ENCODE assay signal across 9 cellular contexts in genomic region chr3:12405432-12406272, GRCh38.
DNase-seq lines count a peak whose midpoint lies in the region; ATAC-seq and TF ChIP-seq lines count a peak whose summit lies in the region.
"Had no signal": no experiment of that assay in that cellular context is flagged by ENCODE, and none has a peak within 500 bp of the region (broad histone marks: within the 10 kb centered on the region; RNA-seq: fewer than 3 reads in every experiment).

No MANE protein-coding gene starts in this region.

- H3K36me3 ChIP-seq in BE2C (no peaks in the 10 kb centered on the region), Panc1 (ENCODE audit: control insufficient read depth, insufficient read depth, low read length) (peaks cover 3% of the 10 kb centered on the region; the same call in 1 of the 2 replicates), neuronal stem cell (replicated peaks in 1 of 2; ENCODE audit: control insufficient read depth in 2 of 2, insufficient read depth in 2 of 2, low read length in 2 of 2) (no peaks in the 10 kb centered on the region)

- no peaks in the 10 kb centered on the region for H3K4me1 ChIP-seq in BE2C
- peaks cover 41% of the 10 kb centered on the region for H3K4me1 ChIP-seq in Panc1 (ENCODE audit: control insufficient read depth, insufficient read depth, low read length)
- peaks cover 0 to 6% of the 10 kb centered on the region in 2 donors for H3K4me1 ChIP-seq in neuronal stem cell (ENCODE audit: control insufficient read depth in 2 of 2, insufficient read depth in 1 of 2, low read depth in 1 of 2, low read length in 2 of 2)

- H4K91ac ChIP-seq in neuronal stem cell (ENCODE audit: low read depth, low read length, poor library complexity), result no peak overlapping the region

- no peak overlapping the region for H2AK5ac ChIP-seq in neuronal stem cell (ENCODE audit: low read depth, low read length)

- H3K4ac ChIP-seq in neuronal stem cell (ENCODE audit: low read length), result no peak overlapping the region

- H3K27ac ChIP-seq in Panc1 (ENCODE audit: low read length), result peak overlapping the region; percentile 94
- H3K27ac ChIP-seq in neuronal stem cell (replicated peaks; ENCODE audit: low read length), result no peak overlapping the region

- CTCF ChIA-PET in Panc1 (lab: Charles Lee), result no interaction called here

- no peak overlapping the region for H3K4me2 ChIP-seq in neuronal stem cell (ENCODE audit: insufficient read depth, low read length, poor library complexity, severe bottlenecking)

- no peak overlapping the region for H2BK12ac ChIP-seq in neuronal stem cell (ENCODE audit: low read length)

- H3K27me3 Mint-ChIP-seq in endothelial cell (ENCODE audit: unreplicated experiment), result peaks cover 3% of the 10 kb centered on the region

- ATAC-seq in Panc1, result peak; percentile 97

- POLR2A ChIA-PET in Panc1 (lab: Charles Lee), result interaction anchor here (0.6 kb wide), 2 partner anchors 59 to 181 kb away, joined by 3 to 4 read pairs; no protein-coding TSS in a partner anchor

- no CpG with 5 or more reads among the region's 20 CpGs for WGBS in neuronal stem cell (ENCODE audit: extremely low coverage in 2 of 2, insufficient read length in 2 of 2, insufficient replicate concordance in 1 of 2), 2 donors

- H3K36me3 Mint-ChIP-seq in endothelial cell (ENCODE audit: low read depth, unreplicated experiment), result no peaks in the 10 kb centered on the region

- H3K4me3 Mint-ChIP-seq in endothelial cell (ENCODE audit: unreplicated experiment), result no peak overlapping the region

- H3K4me1 Mint-ChIP-seq in endothelial cell (ENCODE audit: unreplicated experiment), result peaks cover 5% of the 10 kb centered on the region

- H3K27me3 ChIP-seq in BE2C (no peaks in the 10 kb centered on the region), Panc1 (ENCODE audit: control insufficient read depth, insufficient read depth, low read length) (no peaks in the 10 kb centered on the region), neuronal stem cell (ENCODE audit: control insufficient read depth in 3 of 3, insufficient read depth in 3 of 3, low read depth in 1 of 3, low read length in 3 of 3) (no peaks in the 10 kb centered on the region)

- H3K4me3 ChIP-seq in BE2C (ENCODE audit: low read depth, low read length), result peak overlapping the region; percentile 23; the same call in 1 of the 2 replicates
- H3K4me3 ChIP-seq in Panc1 (ENCODE audit: low read depth in 2 of 2, low read length in 2 of 2), result peak overlapping the region; percentile 3 to 10; a peak in 1 of 4 replicates
- H3K4me3 ChIP-seq in fibroblast of mammary gland (ENCODE audit: control insufficient read depth, low read depth, low read length), result no peak overlapping the region
- H3K4me3 ChIP-seq in neuronal stem cell (ENCODE audit: low read length in 2 of 2), result no peak overlapping the region

- no TSS peak for BruUV-seq in Panc1 (replicated peaks; lab: Mats Ljungman, UMichigan)

- H2BK5ac ChIP-seq in neuronal stem cell (ENCODE audit: low read length), result no peak overlapping the region

- H3K27ac Mint-ChIP-seq in endothelial cell (ENCODE audit: unreplicated experiment), result no peak overlapping the region

- H2BK15ac ChIP-seq in neuronal stem cell (ENCODE audit: low read length), result no peak overlapping the region

- peak overlapping the region; percentile 75 for H2AFZ ChIP-seq in neuronal stem cell (ENCODE audit: low read length)

- H2BK120ac ChIP-seq in neuronal stem cell (ENCODE audit: low read depth, low read length), result no peak overlapping the region

- TF ChIP-seq CTCF in BE2C (IDR thresholded peaks at IDR 0.05; ENCODE audit: low read depth, low read length) (no peak), Panc1 (IDR thresholded peaks at IDR 0.05) (no peak), fibroblast of mammary gland (conservative IDR thresholded peaks at IDR 0.05; ENCODE audit: control insufficient read depth, insufficient read depth, low read depth, low read length) (no peak), endothelial cell (IDR thresholded peaks at IDR 0.05; ENCODE audit: unreplicated experiment) (no peak), GM13977 (IDR thresholded peaks at IDR 0.05; ENCODE audit: extremely low read depth, insufficient read depth, missing control alignments) (no peak)

- DNase-seq in BE2C (peak; percentile 20), Panc1 (ENCODE audit: low read depth, low spot score) (peak; percentile 90), fibroblast of mammary gland (ENCODE audit: low read depth) (peak; percentile 99), neuronal stem cell (ENCODE audit: low spot score) (no peak), endothelial cell (ENCODE audit: low spot score) (no peak), NCI-H446 (lab: John Stamatoyannopoulos, UW) (no peak), epidermal melanocyte (ENCODE audit: insufficient read length, low spot score) (no peak), GM13977 (ENCODE audit: low spot score) (no peak)
- DNase-seq: COR-L47 had no signal

- no peak overlapping the region for H4K8ac ChIP-seq in neuronal stem cell (ENCODE audit: low read depth, low read length)

- intact Hi-C loops in Panc1 (cut with micrococcal nuclease; ENCODE audit: unreplicated experiment), result loop anchor here (10.0 kb wide), 1 partner anchor 69 kb away; no protein-coding TSS in a partner anchor

- no peak overlapping the region for H3K14ac ChIP-seq in neuronal stem cell (ENCODE audit: low read length)

- no peaks in the 10 kb centered on the region for H3K79me1 ChIP-seq in neuronal stem cell (ENCODE audit: low read depth, low read length)

- H3K9me3 ChIP-seq in BE2C, result no peaks in the 10 kb centered on the region
- H3K9me3 ChIP-seq in Panc1 (ENCODE audit: control insufficient read depth, insufficient read depth, low read depth, low read length), result no peaks in the 10 kb centered on the region
- H3K9me3 ChIP-seq in neuronal stem cell (replicated peaks in 1 of 2; ENCODE audit: control insufficient read depth in 2 of 2, insufficient read depth in 1 of 2, low read depth in 1 of 2, low read length in 2 of 2), result no peaks in the 10 kb centered on the region

- H3K9me3 Mint-ChIP-seq in endothelial cell (ENCODE audit: unreplicated experiment), result no peaks in the 10 kb centered on the region

- H3K23ac ChIP-seq in neuronal stem cell (ENCODE audit: low read depth, low read length, poor library complexity), result no peak overlapping the region

- H3K9ac ChIP-seq in neuronal stem cell (ENCODE audit: low read depth, low read length, poor library complexity), result no peak overlapping the region

- no peak overlapping the region for H3K18ac ChIP-seq in neuronal stem cell (ENCODE audit: low read length)

- in situ Hi-C loops in Panc1 (cut with HindIII; ENCODE audit: low pct_unique_long_range_greater_than_20kb, low sequenced_read_pairs) (no loop called here), GM13977 (cut with MboI; ENCODE audit: low pct_unique_long_range_greater_than_20kb, low sequenced_read_pairs, unreplicated experiment) (no loop called here)

Comparison
In these comparisons a context has a peak if more than half of its experiments do, and no peak if none do; other contexts are left out.
1. DNase-seq: peak in BE2C (single experiment), Panc1 (single experiment) and fibroblast of mammary gland (single experiment); none in neuronal stem cell (single experiment), endothelial cell (single experiment), NCI-H446 (0 of 2), epidermal melanocyte (single experiment) and GM13977 (single experiment).
2. H3K4me3 ChIP-seq: peak in BE2C (single experiment) and Panc1 (2 of 2); none in fibroblast of mammary gland (single experiment) and neuronal stem cell (0 of 2).